ENCODE assay signal across 8 cellular contexts in the genomic region with DNA sequence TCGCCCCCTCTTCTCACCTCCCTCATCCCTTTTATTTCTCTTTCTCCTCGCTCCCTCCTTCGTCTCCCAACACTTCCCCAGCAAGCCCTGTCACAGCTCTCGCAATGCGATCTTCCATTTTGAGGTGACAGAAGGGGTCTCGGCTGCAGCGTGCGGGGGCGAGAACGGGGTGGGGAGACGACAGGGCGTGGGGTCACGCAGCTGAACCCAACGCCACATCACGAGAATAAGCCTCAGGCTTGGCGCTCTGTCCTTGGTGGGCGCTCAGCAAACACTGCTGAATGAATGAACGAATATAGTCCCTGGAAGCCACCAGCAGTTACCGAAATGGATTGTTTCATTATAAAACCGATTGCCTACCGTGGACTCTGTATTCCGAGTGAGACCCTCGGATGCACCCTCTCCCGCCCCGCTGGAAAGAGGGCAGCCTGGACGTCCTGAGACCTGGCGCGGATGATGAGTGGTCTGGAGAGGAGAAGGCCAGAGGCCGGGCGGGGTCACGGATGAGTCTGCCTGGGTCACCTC. TPM values are rescaled to one million over a fixed set of nuclear protein-coding genes. Genes with fewer than 3 reads are reported as not detected.
DNase-seq lines count a peak whose midpoint lies in the region; ATAC-seq and TF ChIP-seq lines count a peak whose summit lies in the region.

No MANE protein-coding gene starts in this region.

- no peak for ATAC-seq in GM18861 (IDR thresholded peaks at IDR 0.05; ENCODE audit: unreplicated experiment)
- no peak for ATAC-seq in HG03342 (IDR thresholded peaks at IDR 0.05; ENCODE audit: unreplicated experiment)

- H3K4me1 ChIP-seq in esophagus squamous epithelium: peaks cover 23 to 74% (median 42%) of the 10 kb centered on the region in 3 donors
- H3K4me1 ChIP-seq in rectal smooth muscle tissue (ENCODE audit: control insufficient read depth, insufficient read depth, low read length): peaks cover 2% of the 10 kb centered on the region

- H3K27ac ChIP-seq in WERI-Rb-1 (peak overlapping the region; percentile 86), esophagus squamous epithelium (peak overlapping the region in 3 of 4 donors; percentile 51 to 77 (median 76)), rectal smooth muscle tissue (ENCODE audit: low read depth, low read length) (no peak overlapping the region)

- H3K9me3 ChIP-seq in WERI-Rb-1 (ENCODE audit: severe bottlenecking): peaks cover 3% of the 10 kb centered on the region
- H3K9me3 ChIP-seq in esophagus squamous epithelium: peaks cover 0 to 13% (median 3%) of the 10 kb centered on the region in 3 donors

- TF ChIP-seq POLR2A in esophagus squamous epithelium (IDR thresholded peaks at IDR 0.05): no peak

- TF ChIP-seq CTCF in GM10266 (IDR thresholded peaks at IDR 0.05; ENCODE audit: control insufficient read depth, insufficient read depth, low read depth, missing control alignments): no peak
- no peak for TF ChIP-seq CTCF in WERI-Rb-1 (IDR thresholded peaks at IDR 0.05; ENCODE audit: low read depth, low read length)
- TF ChIP-seq CTCF in esophagus squamous epithelium (IDR thresholded peaks at IDR 0.05): no peak

- H3K4me3 ChIP-seq in WERI-Rb-1 (ENCODE audit: low read depth, low read length): peak overlapping the region; percentile 87
- peak overlapping the region in 3 of 4 donors; percentile 42 to 64 (median 45) for H3K4me3 ChIP-seq in esophagus squamous epithelium
- peak overlapping the region; percentile 14 for H3K4me3 ChIP-seq in rectal smooth muscle tissue (ENCODE audit: low read length)

- intact Hi-C loops in esophagus squamous epithelium (cut with DNase I): no loop called here

- 17 to 20% methylated on average over 10 to 19 of the region's 31 CpGs for WGBS in esophagus squamous epithelium, 2 donors

- no peaks in the 10 kb centered on the region for H3K27me3 ChIP-seq in WERI-Rb-1 (ENCODE audit: insufficient read depth, low read depth, severe bottlenecking)
- peaks cover 51 to 100% (median 82%) of the 10 kb centered on the region in 4 donors for H3K27me3 ChIP-seq in esophagus squamous epithelium
- peaks cover 80% of the 10 kb centered on the region for H3K27me3 ChIP-seq in rectal smooth muscle tissue (ENCODE audit: control insufficient read depth, insufficient read depth, low read length)

- DNase-seq in GM10266 (ENCODE audit: extremely low spot score): peak; percentile 15
- DNase-seq in WERI-Rb-1: no peak
- DNase-seq in esophagus squamous epithelium (lab: John Stamatoyannopoulos, UW): no peak
- DNase-seq in islet precursor cell: no peak
- no peak for DNase-seq in stimulated activated CD4-positive, alpha-beta T cell treated with anti-CD3 and anti-CD28 coated beads, Interleukin-2, amount 100 ng/mL, for 48 hours

- H3K36me3 ChIP-seq in WERI-Rb-1: peaks cover 42% of the 10 kb centered on the region
- H3K36me3 ChIP-seq in esophagus squamous epithelium: no peaks in the 10 kb centered on the region
- H3K36me3 ChIP-seq in rectal smooth muscle tissue (ENCODE audit: control insufficient read depth, insufficient read depth, low read length): no peaks in the 10 kb centered on the region

- no peak overlapping the region for H3K9ac ChIP-seq in rectal smooth muscle tissue (ENCODE audit: low read length)

RNA-seq across cellular contexts. Expression of gene NRN1, which starts 3.9 kb away (rescaled TPM):
- 1 to 10 TPM in 2 of 4 donors, under 1 TPM in 2; 0.19 to 7.1 (median 3.7) TPM for total RNA-seq in esophagus squamous epithelium

Comparison
In these comparisons a context has a peak if more than half of its experiments do, and no peak if none do; other contexts are left out.
1. H3K4me3 ChIP-seq: peak in every context shown above with its lines; median percentile 87 in WERI-Rb-1; 45 in esophagus squamous epithelium; 14 in rectal smooth muscle tissue.